In genomic region chr2:45137941-45138695, GRCh38 we compare ENCODE assay signal across 23 cellular contexts.
"Had no signal": no experiment of that assay in that cellular context is flagged by ENCODE, and none has a peak within 500 bp of the region (broad histone marks: within the 10 kb centered on the region; RNA-seq: fewer than 3 reads in every experiment).

No MANE protein-coding gene starts in this region.

- H3K27ac ChIP-seq: esophagus squamous epithelium, gastroesophageal sphincter, left lung, lower lobe of right lung, ovary, right atrium auricular region, sigmoid colon, skin epidermis, stomach, thoracic aorta, transverse colon had no signal

- FAIRE-seq: colon had no signal

- H3K36me3 ChIP-seq: esophagus squamous epithelium, gastroesophageal sphincter, left lung, lower lobe of right lung, ovary, right atrium auricular region, sigmoid colon, stomach, thoracic aorta, transverse colon had no signal

- H3K9me3 Mint-ChIP-seq: dendritic cell treated with granulocyte-macrophage colony-stimulating factor and Interleukin-4, amounts not matched to agents 40 ng/mL and 50 ng/mL, for 4 days; effector memory CD8-positive, alpha-beta T cell; memory B cell; nephron had no signal

- H3K36me3 Mint-ChIP-seq: memory B cell had no signal

- DNase-seq: effector memory CD8-positive, alpha-beta T cell; esophagus squamous epithelium; foreskin fibroblast; glutamatergic neuron; islet precursor cell; left lung; lower lobe of right lung; midbrain; ovary; sigmoid colon; stimulated activated CD4-positive, alpha-beta T cell treated with anti-CD3 and anti-CD28 coated beads, Interleukin-12 subunit alpha, Interleukin-12 subunit beta, amount 100 ng/mL, for 4 hours; stimulated activated naive CD4-positive, alpha-beta T cell; stomach; substantia nigra; transverse colon had no signal

- H3K27me3 ChIP-seq: ovary, right atrium auricular region had no signal

- H3K4me3 Mint-ChIP-seq: dendritic cell treated with granulocyte-macrophage colony-stimulating factor and Interleukin-4, amounts not matched to agents 40 ng/mL and 50 ng/mL, for 4 days; effector memory CD8-positive, alpha-beta T cell; memory B cell; nephron had no signal

- H3K9me3 ChIP-seq: esophagus squamous epithelium, gastroesophageal sphincter, left lung, lower lobe of right lung, ovary, right atrium auricular region, sigmoid colon, stomach, thoracic aorta, transverse colon had no signal

- H3K27ac Mint-ChIP-seq: dendritic cell treated with granulocyte-macrophage colony-stimulating factor and Interleukin-4, amounts not matched to agents 40 ng/mL and 50 ng/mL, for 4 days; effector memory CD8-positive, alpha-beta T cell; memory B cell; nephron had no signal

- ATAC-seq: effector memory CD8-positive, alpha-beta T cell; gastroesophageal sphincter; left lung; lower lobe of right lung had no signal

- H3K4me1 ChIP-seq: esophagus squamous epithelium, gastroesophageal sphincter, left lung, lower lobe of right lung, right atrium auricular region, sigmoid colon, stomach had no signal

- H3K4me3 ChIP-seq: esophagus squamous epithelium, gastroesophageal sphincter, left lung, lower lobe of right lung, ovary, right atrium auricular region, sigmoid colon, skin epidermis, stomach, thoracic aorta, transverse colon had no signal
